Comparison of ENCODE assay signal across 9 cellular contexts in genomic region chr7:143472071-143472689, GRCh38. TPM values are rescaled to one million over a fixed set of nuclear protein-coding genes. Genes with fewer than 3 reads are reported as not detected.
DNase-seq lines count a peak whose midpoint lies in the region; ATAC-seq and TF ChIP-seq lines count a peak whose summit lies in the region.
"Not testable (repeated sequence)": the region's sequence is repeated elsewhere in the genome, so short reads cannot be mapped to it uniquely, and the experiment has no call there.
"Had no signal": no experiment of that assay in that cellular context is flagged by ENCODE, and none has a peak within 500 bp of the region (broad histone marks: within the 10 kb centered on the region; RNA-seq: fewer than 3 reads in every experiment).

No MANE protein-coding gene starts in this region.

- H3K79me2 ChIP-seq in SK-N-SH (ENCODE audit: insufficient read depth); trophoblast cell (ENCODE audit: control insufficient read depth, insufficient read depth, low read length, poor library complexity): not testable (repeated sequence)

- H2AFZ ChIP-seq in SK-N-SH (ENCODE audit: low read depth): peak overlapping the region; percentile 75; the same call in 1 of the 2 replicates
- not testable (repeated sequence) for H2AFZ ChIP-seq in trophoblast cell (ENCODE audit: insufficient read depth, low read length, poor library complexity)

- H4K8ac ChIP-seq in trophoblast cell (ENCODE audit: low read depth, low read length): not testable (repeated sequence)

- 33% methylated on average over 11 of the region's 11 CpGs for WGBS in SK-N-SH (ENCODE audit: low lambda C conversion rate)
- 56 to 61% methylated on average over 11 of the region's 11 CpGs for WGBS in esophagus, 2 donors
- no CpG with 5 or more reads among the region's 11 CpGs for WGBS in trophoblast cell (ENCODE audit: extremely low coverage, insufficient coverage, insufficient read length)

- peaks cover 21% of the 10 kb centered on the region; the same call in 1 of the 2 replicates for H3K9me3 ChIP-seq in SK-N-SH
- not testable (repeated sequence) for H3K9me3 ChIP-seq in esophagus (ENCODE audit: control insufficient read depth in 2 of 2, insufficient read depth in 1 of 2, low read depth in 1 of 2, low read length in 1 of 2); trophoblast cell (ENCODE audit: insufficient read depth, low read depth, low read length)

- CTCF ChIA-PET in SK-N-SH (lab: Yijun Ruan, JAX): not testable (repeated sequence)

- not testable (repeated sequence) for TF ChIP-seq EP300 in SK-N-SH (IDR thresholded peaks at IDR 0.05; ENCODE audit: borderline replicate concordance in 1 of 2, low read depth in 1 of 2, low read length in 1 of 2)

- not testable (repeated sequence) for H3K14ac ChIP-seq in trophoblast cell (ENCODE audit: low read length)

- not testable (repeated sequence) for H2AK5ac ChIP-seq in trophoblast cell (ENCODE audit: low read length)

- peak overlapping the region; percentile 58 for H2BK12ac ChIP-seq in trophoblast cell (ENCODE audit: low read length)

- not testable (repeated sequence) for H3K4me2 ChIP-seq in SK-N-SH
- peak overlapping the region; percentile 38 for H3K4me2 ChIP-seq in trophoblast cell (ENCODE audit: low read length)

- H3K9ac ChIP-seq in SK-N-SH: peak overlapping the region; percentile 24; the same call in 1 of the 2 replicates
- not testable (repeated sequence) for H3K9ac ChIP-seq in trophoblast cell (ENCODE audit: low read length)

- H4K20me1 ChIP-seq in SK-N-SH (ENCODE audit: insufficient read depth): not testable (repeated sequence)

- not testable (repeated sequence) for H3K27me3 ChIP-seq in SK-N-SH (ENCODE audit: insufficient read depth); brain microvascular endothelial cell (replicated peaks); esophagus (ENCODE audit: control insufficient read depth in 1 of 2, insufficient read depth in 2 of 2, low read length in 2 of 2); trophoblast cell (ENCODE audit: insufficient read depth, low read length)

- POLR2A ChIA-PET in SK-N-SH (lab: Yijun Ruan, JAX): not testable (repeated sequence)

- not testable (repeated sequence) for H3K4ac ChIP-seq in trophoblast cell (ENCODE audit: low read depth, low read length)

- peak overlapping the region; percentile 73 for H2BK5ac ChIP-seq in trophoblast cell (ENCODE audit: low read depth, low read length, poor library complexity)

- intact Hi-C loops in left colon (cut with DNase I, micrococcal nuclease): not testable (repeated sequence)

- peak overlapping the region; percentile 6 for H4K91ac ChIP-seq in trophoblast cell (ENCODE audit: low read depth, low read length)

- H3F3A ChIP-seq in SK-N-SH (replicated peaks; ENCODE audit: insufficient read depth): not testable (repeated sequence)

- TF ChIP-seq RAD21 in SK-N-SH (IDR thresholded peaks at IDR 0.05; ENCODE audit: low read length): not testable (repeated sequence)

- in situ Hi-C loops in brain microvascular endothelial cell (cut with HindIII; ENCODE audit: low pct_ligation_motif_present, low sequenced_read_pairs): not testable (repeated sequence)

- H3K36me3 ChIP-seq in SK-N-SH (replicated peaks in 1 of 2; ENCODE audit: control insufficient read depth in 1 of 2, insufficient read depth in 2 of 2, low read length in 1 of 2); brain microvascular endothelial cell (replicated peaks); esophagus (ENCODE audit: control insufficient read depth in 2 of 2, insufficient read depth in 2 of 2, low read length in 1 of 2); trophoblast cell (ENCODE audit: control insufficient read depth in 1 of 2, insufficient read depth in 2 of 2, low read length in 2 of 2): not testable (repeated sequence)

- DNase-seq in ELF-1 (ENCODE audit: low read depth, low spot score) (peak; percentile 54), LoVo (ENCODE audit: low spot score) (peak; percentile 91), brain microvascular endothelial cell (peak; percentile 44), left colon (peak; percentile 46 to 67), trophoblast cell (peak; percentile 79 to 89)
- not testable (repeated sequence) for DNase-seq in SK-N-SH

- H3K4me3 ChIP-seq in SK-N-SH (ENCODE audit: low read depth in 2 of 2, low read length in 1 of 2); brain microvascular endothelial cell (ENCODE audit: low read depth, low read length); esophagus (ENCODE audit: low read depth in 1 of 2, low read length in 2 of 2); trophoblast cell (ENCODE audit: low read depth, low read length): not testable (repeated sequence)

- not testable (repeated sequence) for H3K18ac ChIP-seq in trophoblast cell (ENCODE audit: low read length)

- ATAC-seq in left colon: peak; percentile 71

- H4K12ac ChIP-seq in trophoblast cell (ENCODE audit: low read depth, low read length): peak overlapping the region; percentile 70

- H3K27ac ChIP-seq in SK-N-SH (ENCODE audit: low read depth in 2 of 2, low read length in 1 of 2): peak overlapping the region in 1 of 2 experiments; percentile 28; a peak in 1 of 4 replicates
- H3K27ac ChIP-seq in brain microvascular endothelial cell: not testable (repeated sequence)
- peak overlapping the region; percentile 47 to 79 for H3K27ac ChIP-seq in esophagus (ENCODE audit: low read depth in 2 of 2, low read length in 1 of 2)
- H3K27ac ChIP-seq in trophoblast cell (ENCODE audit: low read depth, low read length): peak overlapping the region; percentile 76

- H3K4me1 ChIP-seq in SK-N-SH (ENCODE audit: control insufficient read depth in 1 of 2, insufficient read depth in 2 of 2, low read depth in 1 of 2, low read length in 1 of 2); esophagus (ENCODE audit: control insufficient read depth in 2 of 2, insufficient read depth in 2 of 2, low read length in 1 of 2); trophoblast cell (ENCODE audit: control insufficient read depth in 1 of 2, insufficient read depth in 2 of 2, low read length in 2 of 2): not testable (repeated sequence)

- H3K23ac ChIP-seq in trophoblast cell (ENCODE audit: low read length): not testable (repeated sequence)

- peak overlapping the region; percentile 86 for H2BK120ac ChIP-seq in trophoblast cell (ENCODE audit: insufficient read depth, low read length, poor library complexity)

- H3K79me1 ChIP-seq in trophoblast cell (ENCODE audit: low read length): not testable (repeated sequence)

- not testable (repeated sequence) for H3K9me2 ChIP-seq in SK-N-SH

- TF ChIP-seq CTCF in SK-N-SH (IDR thresholded peaks at IDR 0.05); brain microvascular endothelial cell (IDR thresholded peaks at IDR 0.05; ENCODE audit: low read depth, low read length, missing control alignments): not testable (repeated sequence)

TF ChIP-seq in SK-N-SH, 30 proteins besides CTCF, POLR2A, EP300 and RAD21:
- TF ChIP-seq JUND (IDR thresholded peaks at IDR 0.05) (peak; percentile 27; the same call in 1 of the 2 replicates), FOSL2 (IDR thresholded peaks at IDR 0.05; ENCODE audit: borderline replicate concordance, low read depth) (peak; percentile 65; the same call in 1 of the 2 replicates), PBX3 (IDR thresholded peaks at IDR 0.05) (peak; percentile 33; the same call in 1 of the 2 replicates), TCF12 (IDR thresholded peaks at IDR 0.05) (peak; percentile 22; the same call in 1 of the 2 replicates)

RNA-seq across cellular contexts. Expression of gene TAS2R41, which starts 5.5 kb away (rescaled TPM):
- polyA plus RNA-seq in SK-N-SH (2012; rRNA removed) (not detected in 2 replicates), esophagus (not detected)
- not detected in 2 replicates for polyA plus RNA-seq in SK-N-SH (2012; cell fraction: cytosol; rRNA removed)
- polyA plus RNA-seq in SK-N-SH (2012; cell fraction: nucleus; rRNA removed): not detected in 2 replicates
- total RNA-seq in left colon: not detected
- not detected in 2 replicates for polyA plus RNA-seq in trophoblast cell (2013)
- polyA plus RNA-seq: AG04450; CD4-positive, alpha-beta memory T cell had no signal

RNA-seq across cellular contexts. Expression of gene TAS2R60, which starts 28.9 kb away (rescaled TPM):
- 0.10 TPM in 1 of 2 replicates, not detected in the other for polyA plus RNA-seq in SK-N-SH (2012; rRNA removed)
- 0.05 and 0.10 TPM in 2 replicates for polyA plus RNA-seq in SK-N-SH (2012; cell fraction: cytosol; rRNA removed)
- polyA plus RNA-seq in SK-N-SH (2012; cell fraction: nucleus; rRNA removed): 0.18 and 0.27 TPM in 2 replicates
- not detected for polyA plus RNA-seq in esophagus
- total RNA-seq in left colon: not detected
- not detected in 2 replicates for polyA plus RNA-seq in trophoblast cell (2013)
- polyA plus RNA-seq: AG04450 had no signal
